8 cellular contexts compared by ENCODE assay signal in the genomic region with DNA sequence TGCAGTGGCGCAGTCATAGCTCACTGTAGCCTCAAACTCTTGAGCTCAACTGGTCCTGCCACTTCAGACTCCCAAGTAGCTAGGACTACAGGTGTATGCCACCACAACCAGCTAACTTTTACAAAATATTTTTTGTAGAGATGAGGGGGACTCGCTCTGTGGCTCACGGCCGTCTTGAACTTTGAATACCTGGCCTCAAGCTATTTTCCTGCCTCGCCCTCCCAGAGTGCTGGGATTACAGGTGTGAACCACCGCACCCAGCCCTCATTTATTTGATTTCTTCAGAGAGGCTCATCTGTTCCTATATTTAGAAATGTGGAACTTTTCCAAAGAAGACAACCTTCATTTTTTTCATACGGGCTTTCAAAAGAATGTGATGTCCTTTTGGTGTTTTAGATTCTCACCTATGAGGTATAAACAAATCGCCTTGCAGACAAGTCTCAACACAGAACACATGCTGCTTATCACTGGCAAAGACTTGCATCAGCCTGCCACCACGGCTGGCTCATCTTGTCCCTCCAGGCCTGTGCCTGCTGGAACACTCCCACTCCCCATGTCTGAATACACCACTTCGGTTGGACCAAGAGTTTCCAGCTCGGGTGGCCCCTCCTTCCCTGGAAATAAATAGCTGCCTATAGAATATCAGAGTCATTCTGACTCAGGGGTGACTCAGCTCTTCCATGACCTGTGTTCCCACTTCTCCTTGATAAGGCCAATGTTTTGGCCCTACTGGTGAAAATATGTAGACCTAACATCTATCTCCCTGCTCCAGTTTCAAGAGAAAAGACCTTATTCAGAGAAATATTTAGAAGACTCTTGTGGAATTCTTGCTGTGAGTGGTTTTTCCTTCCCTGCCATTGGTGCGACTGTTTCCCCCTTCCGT.
DNase-seq lines count a peak whose midpoint lies in the region; ATAC-seq and TF ChIP-seq lines count a peak whose summit lies in the region.

No MANE protein-coding gene starts in this region.

- peaks cover 0 to 13% (median 1%) of the 10 kb centered on the region in 4 donors for H3K4me1 ChIP-seq in Peyer's patch

- TF ChIP-seq POLR2A in Peyer's patch (IDR thresholded peaks at IDR 0.05), result no peak

- no peak overlapping the region for H3K27ac Mint-ChIP-seq in glutamatergic neuron (ENCODE audit: unreplicated experiment)

- peaks cover 4% of the 10 kb centered on the region for H3K27me3 Mint-ChIP-seq in glutamatergic neuron (ENCODE audit: unreplicated experiment)

- H3K27me3 ChIP-seq in Peyer's patch, result no peaks in the 10 kb centered on the region

- H3K36me3 Mint-ChIP-seq in glutamatergic neuron (ENCODE audit: unreplicated experiment), result no peaks in the 10 kb centered on the region

- TF ChIP-seq CTCF in Peyer's patch (IDR thresholded peaks at IDR 0.05) (peak in 3 of 6 experiments; percentile 27 to 56 (median 43)), glutamatergic neuron (IDR thresholded peaks at IDR 0.05; ENCODE audit: partially characterized antibody, unreplicated experiment) (no peak)

- peaks cover 2% of the 10 kb centered on the region for H3K4me1 Mint-ChIP-seq in glutamatergic neuron (ENCODE audit: low read depth, unreplicated experiment)

- H3K4me3 Mint-ChIP-seq in glutamatergic neuron (ENCODE audit: unreplicated experiment), result no peak overlapping the region

- DNase-seq in GOT3 (lab: John Stamatoyannopoulos, UW) (peak; percentile 14), Peyer's patch (peak in 2 of 3 donors; percentile 53 to 84), amniotic epithelial cell (ENCODE audit: low read depth) (peak; percentile 98), iris pigment epithelial cell (ENCODE audit: low read depth) (peak; percentile 98), glutamatergic neuron (no peak), midbrain (lab: John Stamatoyannopoulos, UW) (no peak)
- peak; percentile 50 to 75 (median 54) for DNase-seq in stimulated activated CD4-positive, alpha-beta T cell treated with anti-CD3 and anti-CD28 coated beads, TNF-alpha, amount 100 ng/mL, for 24 hours (ENCODE audit: low read depth in 3 of 3)

- no peak for ATAC-seq in GM21360 (IDR thresholded peaks at IDR 0.05; ENCODE audit: unreplicated experiment)

- H3K9me3 Mint-ChIP-seq in glutamatergic neuron (ENCODE audit: unreplicated experiment), result no peaks in the 10 kb centered on the region

- no peaks in the 10 kb centered on the region for H3K36me3 ChIP-seq in Peyer's patch

- H3K9me3 ChIP-seq in Peyer's patch, result no peaks in the 10 kb centered on the region

- peak overlapping the region in 1 of 4 donors; percentile 22 for H3K27ac ChIP-seq in Peyer's patch

- no peak overlapping the region for H3K4me3 ChIP-seq in Peyer's patch

Comparison
In these comparisons a context has a peak if more than half of its experiments do, and no peak if none do; other contexts are left out.
1. DNase-seq: peak in GOT3 (single experiment), Peyer's patch (2 of 3), amniotic epithelial cell (single experiment), iris pigment epithelial cell (single experiment) and stimulated activated CD4-positive, alpha-beta T cell treated with anti-CD3 and anti-CD28 coated beads, TNF-alpha, amount 100 ng/mL, for 24 hours (3 of 3); none in glutamatergic neuron (single experiment) and midbrain (single experiment).